ENCODE assay signal across 1 cellular context in the genomic region with DNA sequence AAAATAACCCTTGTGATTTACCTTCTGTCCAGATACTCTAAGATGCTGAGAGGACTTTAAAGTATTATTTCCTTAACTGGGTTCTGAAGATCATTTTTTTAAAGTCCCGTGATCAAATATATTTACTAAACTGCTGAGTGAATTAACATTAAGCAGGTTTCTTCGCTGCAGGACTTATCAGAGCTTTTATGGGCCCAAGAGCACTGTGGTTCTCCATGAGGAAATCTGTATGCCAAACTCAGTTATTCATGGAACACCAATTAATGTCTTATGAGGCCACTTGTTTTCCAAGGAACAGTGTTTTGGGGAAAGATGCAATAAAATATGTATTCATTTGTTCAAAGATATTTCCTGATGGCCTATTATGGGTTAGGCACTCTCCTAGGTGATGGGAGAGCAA.
TF ChIP-seq lines count a peak whose summit lies in the region.

No MANE protein-coding gene starts in this region.

TF ChIP-seq in SK-N-SH, 30 proteins besides CTCF, POLR2A, EP300 and RAD21 (continued from another document):
- TF ChIP-seq TAF1 (IDR thresholded peaks at IDR 0.05; ENCODE audit: borderline replicate concordance, low read depth, low read length) (no peak), CHD2 (IDR thresholded peaks at IDR 0.05; ENCODE audit: low read length, partially characterized antibody) (no peak), YY1 (IDR thresholded peaks at IDR 0.05; ENCODE audit: low read depth) (no peak), RXRA (IDR thresholded peaks at IDR 0.05; ENCODE audit: borderline replicate concordance, low read depth) (no peak), FOSL2 (IDR thresholded peaks at IDR 0.05; ENCODE audit: borderline replicate concordance, low read depth) (no peak), ELF1 (IDR thresholded peaks at IDR 0.05) (no peak), MXI1 (IDR thresholded peaks at IDR 0.05; ENCODE audit: low read depth, low read length) (no peak), SIN3A (IDR thresholded peaks at IDR 0.05; ENCODE audit: borderline replicate concordance, low read depth, low read length) (no peak)
- TF ChIP-seq, protein P1, sequence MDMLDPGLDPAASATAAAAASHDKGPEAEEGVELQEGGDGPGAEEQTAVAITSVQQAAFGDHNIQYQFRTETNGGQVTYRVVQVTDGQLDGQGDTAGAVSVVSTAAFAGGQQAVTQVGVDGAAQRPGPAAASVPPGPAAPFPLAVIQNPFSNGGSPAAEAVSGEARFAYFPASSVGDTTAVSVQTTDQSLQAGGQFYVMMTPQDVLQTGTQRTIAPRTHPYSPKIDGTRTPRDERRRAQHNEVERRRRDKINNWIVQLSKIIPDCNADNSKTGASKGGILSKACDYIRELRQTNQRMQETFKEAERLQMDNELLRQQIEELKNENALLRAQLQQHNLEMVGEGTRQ (IDR thresholded peaks at IDR 0.05; ENCODE audit: borderline replicate concordance, low read depth, low read length) = no peak
- TF ChIP-seq, protein P2, sequence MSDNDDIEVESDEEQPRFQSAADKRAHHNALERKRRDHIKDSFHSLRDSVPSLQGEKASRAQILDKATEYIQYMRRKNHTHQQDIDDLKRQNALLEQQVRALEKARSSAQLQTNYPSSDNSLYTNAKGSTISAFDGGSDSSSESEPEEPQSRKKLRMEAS (IDR thresholded peaks at IDR 0.05; ENCODE audit: low read depth) = no peak
